1 cellular context compared by ENCODE assay signal in the genomic region with DNA sequence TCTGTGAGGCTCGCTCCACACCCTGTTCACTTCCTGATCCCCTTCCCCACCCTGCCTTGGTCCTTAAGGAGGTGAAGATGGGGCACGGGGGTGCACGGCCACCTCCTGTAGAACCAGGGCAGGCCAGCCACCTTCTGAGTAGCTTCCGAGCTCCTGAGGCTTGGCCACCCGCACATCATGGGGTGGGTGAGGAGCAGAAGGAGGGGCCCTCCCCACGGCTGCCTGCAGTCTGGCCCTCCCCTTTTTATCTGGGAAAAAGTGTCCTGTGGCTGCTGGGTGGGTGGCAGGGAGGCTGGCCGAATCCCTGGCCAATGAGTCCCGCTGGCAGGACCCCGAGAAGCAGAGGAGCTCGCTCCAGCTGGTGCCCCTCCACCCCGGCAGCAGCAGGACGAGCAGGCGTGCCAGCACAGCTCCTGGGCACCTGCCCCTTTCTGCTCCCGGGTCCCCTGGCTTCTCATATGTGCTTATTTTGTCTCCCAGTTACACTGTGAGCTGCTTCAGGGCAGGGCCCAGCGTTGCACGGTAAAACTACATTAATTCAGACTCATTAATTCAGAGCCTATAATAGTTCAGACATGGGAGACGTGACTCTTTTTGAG.
TF ChIP-seq lines count a peak whose summit lies in the region.

No MANE protein-coding gene starts in this region.

TF ChIP-seq in neural cell, 6 proteins besides CTCF, POLR2A, EP300 and RAD21 (continued from another document):
- TF ChIP-seq REST (IDR thresholded peaks at IDR 0.05; ENCODE audit: borderline replicate concordance) = no peak
- no peak for TF ChIP-seq POLR2AphosphoS5 (IDR thresholded peaks at IDR 0.05)
- TF ChIP-seq MXI1 (conservative IDR thresholded peaks at IDR 0.05; ENCODE audit: poor library complexity, severe bottlenecking) = no peak
TF ChIP-seq in neural cell: peak in this region for 0.
